ENCODE assay signal across 18 cellular contexts in the genomic region with DNA sequence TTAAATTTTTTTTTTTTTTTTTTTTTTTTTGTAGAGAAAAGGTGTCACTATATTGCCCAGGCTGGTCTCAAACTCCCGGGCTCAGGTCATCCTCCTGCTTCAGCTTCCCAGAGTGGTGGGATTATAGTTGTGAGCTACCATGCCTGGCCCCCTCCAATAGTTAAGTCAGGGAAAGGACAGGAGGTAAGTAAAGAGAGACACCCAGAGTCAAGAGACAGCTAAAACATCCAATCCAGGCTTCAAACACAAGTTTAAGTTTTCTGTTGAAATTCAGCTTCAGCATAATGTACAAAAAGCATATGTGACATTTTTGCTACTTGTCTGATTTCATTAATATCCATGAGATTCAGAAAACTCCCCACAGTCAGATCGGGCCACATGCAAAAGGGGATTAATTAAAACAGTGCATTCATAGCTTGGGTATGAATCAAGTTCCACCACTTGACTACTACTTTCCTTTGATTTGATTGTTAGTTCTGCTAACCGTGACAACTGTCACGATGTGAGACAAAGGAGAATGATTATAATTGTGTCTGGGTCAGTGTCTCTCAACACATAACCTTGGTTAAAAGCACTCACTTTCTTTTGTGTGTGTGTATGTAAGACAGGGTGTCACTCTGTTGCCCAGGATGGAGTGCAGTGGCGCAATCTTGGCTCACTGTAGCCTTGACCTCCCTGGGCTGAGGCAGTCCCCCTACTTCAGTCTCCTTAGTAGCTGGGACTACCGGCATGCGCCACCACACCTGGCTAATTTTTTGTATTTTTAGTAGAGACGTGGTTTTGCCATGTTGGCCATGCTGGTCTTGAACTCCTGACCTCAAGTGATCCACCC.
DNase-seq lines count a peak whose midpoint lies in the region; ATAC-seq and TF ChIP-seq lines count a peak whose summit lies in the region.
"Had no signal": no experiment of that assay in that cellular context is flagged by ENCODE, and none has a peak within 500 bp of the region (broad histone marks: within the 10 kb centered on the region; RNA-seq: fewer than 3 reads in every experiment).

No MANE protein-coding gene starts in this region.

- no peak overlapping the region for H3K4me3 Mint-ChIP-seq in brain
- H3K4me3 Mint-ChIP-seq in neural crest cell = no peak overlapping the region
- H3K4me3 Mint-ChIP-seq: CD8-positive, alpha-beta memory T cell had no signal

- H3K27me3 Mint-ChIP-seq in brain (no peaks in the 10 kb centered on the region), neural crest cell (ENCODE audit: low read depth) (no peaks in the 10 kb centered on the region)
- H3K27me3 Mint-ChIP-seq: CD8-positive, alpha-beta memory T cell had no signal

- no peak overlapping the region for H3K4me3 ChIP-seq in GM12864 (ENCODE audit: low read depth, low read length)
- no peak overlapping the region for H3K4me3 ChIP-seq in foreskin fibroblast (ENCODE audit: low read depth in 1 of 2, low read length in 2 of 2)
- H3K4me3 ChIP-seq: K562 had no signal

- H3K36me3 Mint-ChIP-seq in brain = no peaks in the 10 kb centered on the region
- H3K36me3 Mint-ChIP-seq in neural crest cell (ENCODE audit: low read depth) = no peaks in the 10 kb centered on the region

- H3K27ac Mint-ChIP-seq in brain = peak overlapping the region in 3 of 5 experiments; percentile 34 to 42 (median 41)
- peak overlapping the region; percentile 78 for H3K27ac Mint-ChIP-seq in neural crest cell (ENCODE audit: unreplicated experiment)

- TF ChIP-seq CTCF in GM12864 (IDR thresholded peaks at IDR 0.05; ENCODE audit: low read depth, low read length, missing control alignments) (peak; percentile 2), brain (conservative IDR thresholded peaks at IDR 0.05) (no peak), neural crest cell (conservative IDR thresholded peaks at IDR 0.05) (no peak), foreskin fibroblast (IDR thresholded peaks at IDR 0.05; ENCODE audit: low read depth, low read length) (no peak)

- TF ChIP-seq EP300 in Ishikawa (IDR thresholded peaks at IDR 0.05; ENCODE audit: borderline replicate concordance) = no peak

- H3K4me1 Mint-ChIP-seq in brain (peaks cover 38% of the 10 kb centered on the region), neural crest cell (no peaks in the 10 kb centered on the region)
- H3K4me1 Mint-ChIP-seq: CD8-positive, alpha-beta memory T cell had no signal

- DNase-seq in GM12864 (ENCODE audit: low read depth) (no peak), neural crest cell (ENCODE audit: low read depth, low spot score) (no peak), retina (no peak), foreskin fibroblast (no peak)
- DNase-seq: C1 segment of cervical spinal cord; CD8-positive, alpha-beta memory T cell; DMS53; HCEC 1CT; NCI-H1105 treated with DMSO at 0.1 percent for 48 hours; NCI-H1694; NCI-H2227 treated with DMSO at 0.1 percent for 48 hours; NCI-H510A treated with DMSO at 0.1 percent for 48 hours; NCI-H82; PC-3 had no signal

- no peaks in the 10 kb centered on the region for H3K9me3 Mint-ChIP-seq in brain
- H3K9me3 Mint-ChIP-seq in neural crest cell = no peaks in the 10 kb centered on the region
- H3K9me3 Mint-ChIP-seq: CD8-positive, alpha-beta memory T cell had no signal

- peak; percentile 36 for TF ChIP-seq RAD21 in Ishikawa (IDR thresholded peaks at IDR 0.05; ENCODE audit: low read depth)

- no peak for ATAC-seq in HG02798 (IDR thresholded peaks at IDR 0.05; ENCODE audit: poor library complexity, unreplicated experiment)
- ATAC-seq: K562, PC-3 had no signal

TF ChIP-seq in Ishikawa, 13 proteins besides CTCF, POLR2A, EP300 and RAD21:
- TF ChIP-seq EGR1 (IDR thresholded peaks at IDR 0.05) (no peak), YY1 (IDR thresholded peaks at IDR 0.05; ENCODE audit: low read depth) (no peak), NFIC (IDR thresholded peaks at IDR 0.05) (no peak), TAF1 (IDR thresholded peaks at IDR 0.05; ENCODE audit: low read depth) (no peak), TCF12 (IDR thresholded peaks at IDR 0.05; ENCODE audit: low read depth) (no peak), TEAD4 (IDR thresholded peaks at IDR 0.05) (no peak), CREB1 (IDR thresholded peaks at IDR 0.05; ENCODE audit: low read depth) (no peak), FOXM1 (IDR thresholded peaks at IDR 0.05; ENCODE audit: borderline replicate concordance, low read depth) (no peak)
- TF ChIP-seq, protein P1, sequence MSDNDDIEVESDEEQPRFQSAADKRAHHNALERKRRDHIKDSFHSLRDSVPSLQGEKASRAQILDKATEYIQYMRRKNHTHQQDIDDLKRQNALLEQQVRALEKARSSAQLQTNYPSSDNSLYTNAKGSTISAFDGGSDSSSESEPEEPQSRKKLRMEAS (IDR thresholded peaks at IDR 0.05) = no peak
- TF ChIP-seq, protein P2, sequence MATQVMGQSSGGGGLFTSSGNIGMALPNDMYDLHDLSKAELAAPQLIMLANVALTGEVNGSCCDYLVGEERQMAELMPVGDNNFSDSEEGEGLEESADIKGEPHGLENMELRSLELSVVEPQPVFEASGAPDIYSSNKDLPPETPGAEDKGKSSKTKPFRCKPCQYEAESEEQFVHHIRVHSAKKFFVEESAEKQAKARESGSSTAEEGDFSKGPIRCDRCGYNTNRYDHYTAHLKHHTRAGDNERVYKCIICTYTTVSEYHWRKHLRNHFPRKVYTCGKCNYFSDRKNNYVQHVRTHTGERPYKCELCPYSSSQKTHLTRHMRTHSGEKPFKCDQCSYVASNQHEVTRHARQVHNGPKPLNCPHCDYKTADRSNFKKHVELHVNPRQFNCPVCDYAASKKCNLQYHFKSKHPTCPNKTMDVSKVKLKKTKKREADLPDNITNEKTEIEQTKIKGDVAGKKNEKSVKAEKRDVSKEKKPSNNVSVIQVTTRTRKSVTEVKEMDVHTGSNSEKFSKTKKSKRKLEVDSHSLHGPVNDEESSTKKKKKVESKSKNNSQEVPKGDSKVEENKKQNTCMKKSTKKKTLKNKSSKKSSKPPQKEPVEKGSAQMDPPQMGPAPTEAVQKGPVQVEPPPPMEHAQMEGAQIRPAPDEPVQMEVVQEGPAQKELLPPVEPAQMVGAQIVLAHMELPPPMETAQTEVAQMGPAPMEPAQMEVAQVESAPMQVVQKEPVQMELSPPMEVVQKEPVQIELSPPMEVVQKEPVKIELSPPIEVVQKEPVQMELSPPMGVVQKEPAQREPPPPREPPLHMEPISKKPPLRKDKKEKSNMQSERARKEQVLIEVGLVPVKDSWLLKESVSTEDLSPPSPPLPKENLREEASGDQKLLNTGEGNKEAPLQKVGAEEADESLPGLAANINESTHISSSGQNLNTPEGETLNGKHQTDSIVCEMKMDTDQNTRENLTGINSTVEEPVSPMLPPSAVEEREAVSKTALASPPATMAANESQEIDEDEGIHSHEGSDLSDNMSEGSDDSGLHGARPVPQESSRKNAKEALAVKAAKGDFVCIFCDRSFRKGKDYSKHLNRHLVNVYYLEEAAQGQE (IDR thresholded peaks at IDR 0.05; ENCODE audit: low read depth) = no peak
